1 cellular context compared by ENCODE assay signal in genomic region chr7:74449809-74450397, GRCh38.
TF ChIP-seq lines count a peak whose summit lies in the region.

No MANE protein-coding gene starts in this region.

TF ChIP-seq in HepG2, 621 proteins besides CTCF, POLR2A, EP300 and RAD21 (continued from another document and continues in another):
- TF ChIP-seq ZHX2 (IDR thresholded peaks at IDR 0.05; ENCODE audit: low read depth) = no peak
- no peak for TF ChIP-seq ZHX2 (CRISPR knock-in tag; IDR thresholded peaks at IDR 0.05; ENCODE audit: borderline replicate concordance)
- TF ChIP-seq FUBP1 (CRISPR knock-in tag; IDR thresholded peaks at IDR 0.05; ENCODE audit: borderline replicate concordance) = no peak
- no peak for TF ChIP-seq HMGXB4 (CRISPR knock-in tag; IDR thresholded peaks at IDR 0.05; ENCODE audit: borderline replicate concordance in 1 of 2, low read depth in 1 of 2)
- no peak for TF ChIP-seq HES4 (CRISPR knock-in tag; IDR thresholded peaks at IDR 0.05; ENCODE audit: borderline replicate concordance)
- TF ChIP-seq NR2F6 (IDR thresholded peaks at IDR 0.05) = no peak
- TF ChIP-seq NR2F6 (CRISPR knock-in tag; IDR thresholded peaks at IDR 0.05) = no peak
- TF ChIP-seq IRF1 (CRISPR knock-in tag; IDR thresholded peaks at IDR 0.05; ENCODE audit: low read depth) = no peak
- TF ChIP-seq MTF1 (CRISPR knock-in tag; IDR thresholded peaks at IDR 0.05) = no peak
- no peak for TF ChIP-seq ZBTB43 (CRISPR knock-in tag; conservative IDR thresholded peaks at IDR 0.05)
- TF ChIP-seq XRCC5 (optimal IDR thresholded peaks at IDR 0.05; ENCODE audit: low read length) = peak; percentile 48
- no peak for TF ChIP-seq BRD4 (CRISPR knock-in tag; IDR thresholded peaks at IDR 0.05)
- TF ChIP-seq ZNF101 (CRISPR knock-in tag; IDR thresholded peaks at IDR 0.05; ENCODE audit: borderline replicate concordance, low read depth) = no peak
- TF ChIP-seq ATRX (CRISPR knock-in tag; IDR thresholded peaks at IDR 0.05; ENCODE audit: borderline replicate concordance) = no peak
- 0 out of 2 replicates have a peak, but pooled peaks have one; percentile 50 for TF ChIP-seq KLF6 (CRISPR knock-in tag; IDR thresholded peaks at IDR 0.05)
- TF ChIP-seq BRF2 (CRISPR knock-in tag; IDR thresholded peaks at IDR 0.05) = no peak
- no peak for TF ChIP-seq ZNF44 (CRISPR knock-in tag; IDR thresholded peaks at IDR 0.05)
- no peak for TF ChIP-seq IKZF4 (CRISPR knock-in tag; IDR thresholded peaks at IDR 0.05; ENCODE audit: borderline replicate concordance, low read depth, not compliant biosample characterization)
- no peak for TF ChIP-seq TEF (CRISPR knock-in tag; IDR thresholded peaks at IDR 0.05)
- TF ChIP-seq ZNF768 (CRISPR knock-in tag; IDR thresholded peaks at IDR 0.05) = peak; percentile 98
- TF ChIP-seq GPN1 (CRISPR knock-in tag; IDR thresholded peaks at IDR 0.05; ENCODE audit: borderline replicate concordance) = no peak
- TF ChIP-seq ASH2L (IDR thresholded peaks at IDR 0.05; ENCODE audit: insufficient read length, low read depth, low read length) = no peak
- no peak for TF ChIP-seq ONECUT2 (CRISPR knock-in tag; IDR thresholded peaks at IDR 0.05)
- peak; percentile 55 for TF ChIP-seq RXRA (CRISPR knock-in tag; IDR thresholded peaks at IDR 0.05)
- no peak for TF ChIP-seq ZNF136 (CRISPR knock-in tag; IDR thresholded peaks at IDR 0.05; ENCODE audit: low read depth)
- no peak for TF ChIP-seq TAF15 (IDR thresholded peaks at IDR 0.05; ENCODE audit: low read depth, low read length, poor library complexity, severe bottlenecking)
- TF ChIP-seq MAX (IDR thresholded peaks at IDR 0.05) = peak; percentile 20; the same call in 1 of the 2 replicates
- TF ChIP-seq GRHL1 (CRISPR knock-in tag; conservative IDR thresholded peaks at IDR 0.05) = no peak
- no peak for TF ChIP-seq FOXK1 (CRISPR knock-in tag; IDR thresholded peaks at IDR 0.05; ENCODE audit: borderline replicate concordance, low read depth)
- no peak for TF ChIP-seq NCOA5 (CRISPR knock-in tag; IDR thresholded peaks at IDR 0.05)
- no peak for TF ChIP-seq KLF15 (CRISPR knock-in tag; IDR thresholded peaks at IDR 0.05; ENCODE audit: borderline replicate concordance)
- TF ChIP-seq ZNF713 (CRISPR knock-in tag; IDR thresholded peaks at IDR 0.05) = no peak
- no peak for TF ChIP-seq MIER3 (CRISPR knock-in tag; IDR thresholded peaks at IDR 0.05; ENCODE audit: borderline replicate concordance)
- TF ChIP-seq IRX3 (CRISPR knock-in tag; IDR thresholded peaks at IDR 0.05; ENCODE audit: borderline replicate concordance, low read depth) = no peak
- TF ChIP-seq ZNF550 (CRISPR knock-in tag; IDR thresholded peaks at IDR 0.05; ENCODE audit: borderline replicate concordance) = no peak
- no peak for TF ChIP-seq AKAP8 (CRISPR knock-in tag; IDR thresholded peaks at IDR 0.05)
- peak; percentile 33; the same call in 1 of the 2 replicates for TF ChIP-seq TBX2 (CRISPR knock-in tag; IDR thresholded peaks at IDR 0.05; ENCODE audit: borderline replicate concordance)
- no peak for TF ChIP-seq GATAD1 (CRISPR knock-in tag; IDR thresholded peaks at IDR 0.05)
- no peak for TF ChIP-seq ZNF501 (CRISPR knock-in tag; IDR thresholded peaks at IDR 0.05)
- TF ChIP-seq ZNF75D (CRISPR knock-in tag; IDR thresholded peaks at IDR 0.05; ENCODE audit: borderline replicate concordance) = no peak
- TF ChIP-seq NFYC (CRISPR knock-in tag; IDR thresholded peaks at IDR 0.05) = no peak
- TF ChIP-seq ZNF761 (CRISPR knock-in tag; conservative IDR thresholded peaks at IDR 0.05) = no peak
- TF ChIP-seq HNRNPL (IDR thresholded peaks at IDR 0.05; ENCODE audit: low read depth, low read length) = 0 out of 2 replicates have a peak, but pooled peaks have one; percentile 14
- TF ChIP-seq ZNF605 (CRISPR knock-in tag; IDR thresholded peaks at IDR 0.05) = no peak
- no peak for TF ChIP-seq FOXO4 (CRISPR knock-in tag; conservative IDR thresholded peaks at IDR 0.05)
- no peak for TF ChIP-seq UBTF (CRISPR knock-in tag; IDR thresholded peaks at IDR 0.05)
